In the genomic region with DNA sequence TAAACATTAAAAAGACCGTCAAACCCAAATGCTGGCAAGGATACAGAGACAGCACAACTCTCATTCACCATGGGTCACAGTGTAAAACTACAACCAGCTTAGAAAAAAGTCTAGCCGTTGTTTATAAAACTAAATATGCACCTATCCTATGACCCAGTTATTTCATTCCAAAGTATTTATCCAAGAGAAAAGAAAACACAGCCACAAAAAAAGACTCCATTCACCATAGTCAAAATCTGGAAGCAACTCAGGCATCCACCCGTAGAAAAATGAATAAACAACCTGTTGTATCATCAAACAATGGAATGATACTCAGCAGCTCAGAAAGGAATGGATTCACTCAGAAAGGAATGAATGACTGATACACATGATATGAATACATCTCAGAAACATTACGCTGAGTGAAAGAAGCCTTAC, we compare ENCODE assay signal across 15 cellular contexts. TPM values are rescaled to one million over a fixed set of nuclear protein-coding genes. Genes with fewer than 3 reads are reported as not detected.
DNase-seq lines count a peak whose midpoint lies in the region; ATAC-seq and TF ChIP-seq lines count a peak whose summit lies in the region.
"Had no signal": no experiment of that assay in that cellular context is flagged by ENCODE, and none has a peak within 500 bp of the region (broad histone marks: within the 10 kb centered on the region; RNA-seq: fewer than 3 reads in every experiment).

No MANE protein-coding gene starts in this region.

- H3K9me3 ChIP-seq in SK-N-SH: no peaks in the 10 kb centered on the region
- no peaks in the 10 kb centered on the region for H3K9me3 ChIP-seq in neuronal stem cell (replicated peaks in 1 of 2; ENCODE audit: control insufficient read depth in 2 of 2, insufficient read depth in 1 of 2, low read depth in 1 of 2, low read length in 2 of 2)
- no peaks in the 10 kb centered on the region for H3K9me3 ChIP-seq in HAP-1
- H3K9me3 ChIP-seq in spleen: no peaks in the 10 kb centered on the region
- H3K9me3 ChIP-seq in stomach: no peaks in the 10 kb centered on the region

- TF ChIP-seq POLR2A in spleen (IDR thresholded peaks at IDR 0.05): no peak
- TF ChIP-seq POLR2A in stomach (IDR thresholded peaks at IDR 0.05): no peak

- H3K27ac ChIP-seq in SK-N-SH (ENCODE audit: low read depth in 2 of 2, low read length in 1 of 2) (peak overlapping the region in 1 of 2 experiments; percentile 21; a peak in 2 of 4 replicates), neuronal stem cell (replicated peaks; ENCODE audit: low read length) (no peak overlapping the region), spleen (no peak overlapping the region), stomach (no peak overlapping the region)
- H3K27ac ChIP-seq: 22Rv1 had no signal

- POLR2A ChIA-PET in SK-N-SH (lab: Yijun Ruan, JAX): no interaction called here

- peaks cover 18% of the 10 kb centered on the region for H3F3A ChIP-seq in SK-N-SH (replicated peaks; ENCODE audit: insufficient read depth)

- no peak overlapping the region for H3K14ac ChIP-seq in neuronal stem cell (ENCODE audit: low read length)

- TF ChIP-seq RAD21 in SK-N-SH (IDR thresholded peaks at IDR 0.05; ENCODE audit: low read length): no peak

- no peaks in the 10 kb centered on the region for H3K9me2 ChIP-seq in SK-N-SH

- 62% methylated on average over 4 of the region's 4 CpGs for WGBS in SK-N-SH (ENCODE audit: low lambda C conversion rate)
- no CpG with 5 or more reads among the region's 4 CpGs for WGBS in neuronal stem cell (ENCODE audit: extremely low coverage in 2 of 2, insufficient read length in 2 of 2, insufficient replicate concordance in 1 of 2), 2 donors
- WGBS in spleen, 5 donors: 79 to 93% (median 87%) methylated on average over 4 of the region's 4 CpGs
- 48 to 55% (median 53%) methylated on average over 4 of the region's 4 CpGs for WGBS in stomach, 5 donors

- H2AK5ac ChIP-seq in neuronal stem cell (ENCODE audit: low read depth, low read length): no peak overlapping the region

- H2BK5ac ChIP-seq in neuronal stem cell (ENCODE audit: low read length): no peak overlapping the region

- no peaks in the 10 kb centered on the region for H3K79me1 ChIP-seq in neuronal stem cell (ENCODE audit: low read depth, low read length)

- no peak overlapping the region for H3K9ac ChIP-seq in SK-N-SH
- H3K9ac ChIP-seq in neuronal stem cell (ENCODE audit: low read depth, low read length, poor library complexity): no peak overlapping the region

- H4K91ac ChIP-seq in neuronal stem cell (ENCODE audit: low read depth, low read length, poor library complexity): no peak overlapping the region

- no peak overlapping the region for H2AFZ ChIP-seq in SK-N-SH (ENCODE audit: low read depth)
- no peak overlapping the region for H2AFZ ChIP-seq in neuronal stem cell (ENCODE audit: low read length)

- H4K20me1 ChIP-seq in SK-N-SH (ENCODE audit: insufficient read depth): no peaks in the 10 kb centered on the region

- CTCF ChIA-PET in SK-N-SH (lab: Yijun Ruan, JAX): interaction anchor here (0.8 to 1.4 kb wide), 2 partner anchors 9 to 20 kb away, joined by 4 to 6 read pairs; no protein-coding TSS in a partner anchor

- no peak for TF ChIP-seq EP300 in SK-N-SH (IDR thresholded peaks at IDR 0.05; ENCODE audit: borderline replicate concordance in 1 of 2, low read depth in 1 of 2, low read length in 1 of 2)
- no peak for TF ChIP-seq EP300 in stomach (IDR thresholded peaks at IDR 0.05)

- H2BK15ac ChIP-seq in neuronal stem cell (ENCODE audit: low read length): no peak overlapping the region

- no peak overlapping the region for H4K8ac ChIP-seq in neuronal stem cell (ENCODE audit: low read depth, low read length)

- TF ChIP-seq CTCF in SK-N-SH (IDR thresholded peaks at IDR 0.05) (no peak), choroid plexus epithelial cell (conservative IDR thresholded peaks at IDR 0.05; ENCODE audit: low read depth, low read length) (no peak), spleen (IDR thresholded peaks at IDR 0.05 in 8 of 11, conservative IDR thresholded peaks at IDR 0.05 in 3 of 11) (no peak), stomach (IDR thresholded peaks at IDR 0.05) (no peak)

- in situ Hi-C loops in HAP-1 (cut with MboI; ENCODE audit: low sequenced_read_pairs): no loop called here

- no peak overlapping the region for H3K18ac ChIP-seq in neuronal stem cell (ENCODE audit: low read length)

- H3K4me1 ChIP-seq in SK-N-SH (ENCODE audit: control insufficient read depth in 1 of 2, insufficient read depth in 2 of 2, low read depth in 1 of 2, low read length in 1 of 2): no peaks in the 10 kb centered on the region
- H3K4me1 ChIP-seq in neuronal stem cell (ENCODE audit: control insufficient read depth in 2 of 2, insufficient read depth in 1 of 2, low read depth in 1 of 2, low read length in 2 of 2): no peaks in the 10 kb centered on the region
- no peaks in the 10 kb centered on the region for H3K4me1 ChIP-seq in HAP-1
- peaks cover 0 to 39% (median 10%) of the 10 kb centered on the region in 6 donors for H3K4me1 ChIP-seq in spleen
- H3K4me1 ChIP-seq in stomach: peaks cover 0 to 32% (median 12%) of the 10 kb centered on the region in 4 donors

- no peak overlapping the region for H3K4me3 ChIP-seq in SK-N-SH (ENCODE audit: low read depth in 2 of 2, low read length in 1 of 2)
- H3K4me3 ChIP-seq in choroid plexus epithelial cell (ENCODE audit: low read depth, low read length): no peak overlapping the region
- no peak overlapping the region for H3K4me3 ChIP-seq in neuronal stem cell (ENCODE audit: low read length in 2 of 2)
- H3K4me3 ChIP-seq in HAP-1: no peak overlapping the region
- no peak overlapping the region for H3K4me3 ChIP-seq in spleen
- no peak overlapping the region for H3K4me3 ChIP-seq in stomach

- H3K4me2 ChIP-seq in SK-N-SH: no peak overlapping the region
- H3K4me2 ChIP-seq in neuronal stem cell (ENCODE audit: insufficient read depth, low read length, poor library complexity, severe bottlenecking): no peak overlapping the region

- intact Hi-C loops in spleen (cut with DNase I; ENCODE audit: low total_unique reads) (no loop called here), stomach (cut with DNase I; ENCODE audit: low total_unique reads) (no loop called here)

- H3K27me3 ChIP-seq in SK-N-SH (ENCODE audit: insufficient read depth): no peaks in the 10 kb centered on the region
- H3K27me3 ChIP-seq in neuronal stem cell (ENCODE audit: control insufficient read depth in 3 of 3, insufficient read depth in 3 of 3, low read depth in 1 of 3, low read length in 3 of 3): no peaks in the 10 kb centered on the region
- H3K27me3 ChIP-seq in HAP-1 (ENCODE audit: low read depth): no peaks in the 10 kb centered on the region
- no peaks in the 10 kb centered on the region for H3K27me3 ChIP-seq in spleen (replicated peaks in 1 of 7)
- no peaks in the 10 kb centered on the region for H3K27me3 ChIP-seq in stomach

- DNase-seq in SK-N-SH (no peak), choroid plexus epithelial cell (ENCODE audit: low read depth) (peak; percentile 76), kidney glomerular epithelial cell (lab: John Stamatoyannopoulos, UW) (peak; percentile 76), neuronal stem cell (ENCODE audit: low spot score) (no peak), HAP-1 (ENCODE audit: low spot score in 2 of 2) (no peak), spleen (no peak), stomach (no peak)
- DNase-seq: activated CD4-positive, alpha-beta memory T cell treated with anti-CD3 and anti-CD28 coated beads, Interleukin-2, amount 10 ng/mL, durations not matched to agents 7 days and 5 days; aorta; effector CD8-positive, alpha-beta T cell; glutamatergic neuron; stimulated activated CD4-positive, alpha-beta T cell treated with anti-CD3 and anti-CD28 coated beads, Interleukin-2, amount 100 ng/mL, for 24 hours; stimulated activated CD8-positive, alpha-beta memory T cell treated with anti-CD3 and anti-CD28 coated beads, Interleukin-4, amount 100 ng/mL, for 48 hours had no signal

- no peak overlapping the region for H3K4ac ChIP-seq in neuronal stem cell (ENCODE audit: low read length)

- H3K23ac ChIP-seq in neuronal stem cell (ENCODE audit: low read depth, low read length, poor library complexity): no peak overlapping the region

- no peak overlapping the region for H2BK120ac ChIP-seq in neuronal stem cell (ENCODE audit: low read depth, low read length)

- H3K79me2 ChIP-seq in SK-N-SH (ENCODE audit: insufficient read depth): no peaks in the 10 kb centered on the region

- no peak overlapping the region for H2BK12ac ChIP-seq in neuronal stem cell (ENCODE audit: low read length)

- H3K36me3 ChIP-seq in SK-N-SH (replicated peaks in 1 of 2; ENCODE audit: control insufficient read depth in 1 of 2, insufficient read depth in 2 of 2, low read length in 1 of 2) (no peaks in the 10 kb centered on the region), neuronal stem cell (replicated peaks in 1 of 2; ENCODE audit: control insufficient read depth in 2 of 2, insufficient read depth in 2 of 2, low read length in 2 of 2) (no peaks in the 10 kb centered on the region), HAP-1 (replicated peaks) (no peaks in the 10 kb centered on the region), spleen (no peaks in the 10 kb centered on the region), stomach (no peaks in the 10 kb centered on the region)

- ATAC-seq in SK-N-SH treated with all-trans-retinoic acid at 6 μM for 48 hours: no peak

TF ChIP-seq in SK-N-SH, 30 proteins besides CTCF, POLR2A, EP300 and RAD21:
- TF ChIP-seq GABPA (IDR thresholded peaks at IDR 0.05; ENCODE audit: low read depth) (no peak), TCF12 (IDR thresholded peaks at IDR 0.05) (peak; percentile 36; the same call in 1 of the 2 replicates)

TF ChIP-seq in SK-N-SH treated with all-trans-retinoic acid at 6 μM for 48 hours, 23 proteins besides CTCF, POLR2A, EP300 and RAD21 (continues in another document):
- TF ChIP-seq ARNTL (CRISPR knock-in tag; IDR thresholded peaks at IDR 0.05; ENCODE audit: borderline replicate concordance, low read depth): no peak
- no peak for TF ChIP-seq ZNF565 (CRISPR knock-in tag; conservative IDR thresholded peaks at IDR 0.05; ENCODE audit: low read depth)

RNA-seq across cellular contexts. Expression of a gene that starts 28.6 kb away (rescaled TPM):
- polyA plus RNA-seq in SK-N-SH (2012; rRNA removed) (6.2 and 7.9 TPM in 2 replicates), spleen (10 to 100 TPM in 1 of 3 donors, 1 to 10 TPM in 2; 3.0 to 12.6 (median 3.5) TPM), stomach (1 to 10 TPM; 3.4 to 9.5 (median 8.6) TPM)
- 5.5 and 5.8 TPM in 2 replicates for polyA plus RNA-seq in SK-N-SH (2012; cell fraction: cytosol; rRNA removed)
- polyA plus RNA-seq in SK-N-SH (2012; cell fraction: nucleus; rRNA removed): 11.4 and 26.4 TPM in 2 replicates
- 1.6 TPM for polyA plus RNA-seq in neuronal stem cell (2013, experiment 1 of 2)
- polyA plus RNA-seq in neuronal stem cell (2013, experiment 2 of 2): 0.36 TPM
- total RNA-seq in spleen (10 to 100 TPM; 40.2 to 75.2 (median 68.9) TPM), stomach (10 to 100 TPM in 4 of 5 donors, 1 to 10 TPM in 1; 7.6 to 43.0 (median 25.1) TPM)

Comparison
In these comparisons a context has a peak if more than half of its experiments do, and no peak if none do; other contexts are left out.
1. DNase-seq: peak in choroid plexus epithelial cell (single experiment) and kidney glomerular epithelial cell (single experiment); none in SK-N-SH (single experiment), neuronal stem cell (single experiment), HAP-1 (0 of 2), spleen (single experiment) and stomach (single experiment).